In genomic region chr19:14102102-14102696, GRCh38 we compare ENCODE assay signal across 19 cellular contexts. TPM values are rescaled to one million over a fixed set of nuclear protein-coding genes. Genes with fewer than 3 reads are reported as not detected.
"Had no signal": no experiment of that assay in that cellular context is flagged by ENCODE, and none has a peak within 500 bp of the region (broad histone marks: within the 10 kb centered on the region; RNA-seq: fewer than 3 reads in every experiment).

No MANE protein-coding gene starts in this region.

- H3K27ac ChIP-seq: body of pancreas, esophagus muscularis mucosa, hepatocyte, ovary, transverse colon had no signal

- H3K27me3 ChIP-seq: body of pancreas, esophagus muscularis mucosa, hepatocyte, ovary, transverse colon had no signal

- H3K36me3 ChIP-seq: ovary had no signal

- H3K4me3 ChIP-seq: body of pancreas, esophagus muscularis mucosa, hepatocyte, ovary, transverse colon had no signal

- H3K79me2 ChIP-seq: hepatocyte had no signal

- FAIRE-seq: frontal cortex had no signal

- H3K4me2 ChIP-seq: hepatocyte had no signal

- H3K4me1 ChIP-seq: body of pancreas had no signal

- H2AFZ ChIP-seq: hepatocyte had no signal

- DNase-seq: activated CD4-positive, alpha-beta T cell treated with anti-CD3 and anti-CD28 coated beads, Interleukin-2, amount 10 ng/mL, durations not matched to agents 7 days and 5 days; activated CD4-positive, CD25-positive, alpha-beta regulatory T cell; activated naive CD4-positive, alpha-beta T cell treated with anti-CD3 and anti-CD28 coated beads, Interleukin-2, amount 10 ng/mL, durations not matched to agents 7 days and 5 days; body of pancreas; dermis blood vessel endothelial cell; endodermal cell; ovary; transverse colon had no signal

- H3K9me3 ChIP-seq: body of pancreas, esophagus muscularis mucosa, ovary, transverse colon had no signal

- ATAC-seq: body of pancreas had no signal

RNA-seq across cellular contexts. Expression of gene C19orf67, which starts 16.6 kb away (rescaled TPM):
- total RNA-seq: activated CD4-positive, alpha-beta T cell treated with anti-CD3 and anti-CD28 coated beads, Interleukin-2, amount 10 ng/mL, durations not matched to agents 7 days and 5 days; body of pancreas; cerebellum; dermis blood vessel endothelial cell; esophagus muscularis mucosa; frontal cortex; hepatocyte; kidney epithelial cell; lower leg skin; myocyte; neural crest cell; ovary; renal cortical epithelial cell; skeletal muscle tissue; subcutaneous adipose tissue had no signal
- polyA plus RNA-seq: hepatocyte had no signal

RNA-seq across cellular contexts. Expression of gene MISP3, which starts 29.6 kb away (rescaled TPM):
- total RNA-seq: skeletal muscle tissue had no signal
